Comparison of ENCODE assay signal across 21 cellular contexts in the genomic region with DNA sequence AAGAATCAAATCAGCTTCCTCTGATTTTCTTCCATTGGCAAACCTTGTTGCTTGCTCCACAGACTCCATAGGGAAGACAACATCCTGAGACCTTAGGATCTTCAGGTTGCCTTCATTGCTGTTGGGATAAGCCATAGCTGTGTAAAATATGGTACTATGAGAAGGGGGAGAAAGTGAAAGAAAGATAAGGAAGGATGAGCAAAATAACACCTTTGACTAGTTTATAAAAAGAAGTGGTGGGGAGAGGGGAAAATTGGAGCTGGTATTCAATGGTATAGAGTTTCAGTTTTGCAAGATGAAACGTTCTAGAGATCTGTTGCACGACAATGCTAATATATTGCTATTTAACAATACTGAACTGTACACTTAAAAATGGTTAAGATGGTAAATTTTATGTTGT.
A peak's percentile ranks its signal among the peaks of the same experiment; 100 is the strongest.
DNase-seq lines count a peak whose midpoint lies in the region; ATAC-seq and TF ChIP-seq lines count a peak whose summit lies in the region.
"Had no signal": no experiment of that assay in that cellular context is flagged by ENCODE, and none has a peak within 500 bp of the region (broad histone marks: within the 10 kb centered on the region; RNA-seq: fewer than 3 reads in every experiment).

No MANE protein-coding gene starts in this region.

- no peak for TF ChIP-seq CTCF in hepatocyte (IDR thresholded peaks at IDR 0.05; ENCODE audit: poor library complexity)
- no peak for TF ChIP-seq CTCF in breast epithelium (IDR thresholded peaks at IDR 0.05)
- no peak for TF ChIP-seq CTCF in lower leg skin (IDR thresholded peaks at IDR 0.05)

- CTCF ChIA-PET in activated CD4-positive, alpha-beta memory T cell treated with anti-CD3 and anti-CD28 coated beads for 36 hours (lab: Charles Lee), result no interaction called here

- no peaks in the 10 kb centered on the region for H4K20me1 ChIP-seq in BLaER1 treated with 17β-estradiol and CSF1 and Interleukin-3, amounts not matched to agents 10 nM and 100 nM
- H4K20me1 ChIP-seq in hepatocyte (ENCODE audit: insufficient read depth, poor library complexity, severe bottlenecking), result no peaks in the 10 kb centered on the region

- H3K9me2 ChIP-seq in hepatocyte (replicated peaks; ENCODE audit: insufficient read depth), result no peaks in the 10 kb centered on the region

- peaks cover 20 to 81% (median 48%) of the 10 kb centered on the region in 10 experiments for H3K4me1 ChIP-seq in BLaER1 treated with 17β-estradiol and CSF1 and Interleukin-3, amounts not matched to agents 10 nM and 100 nM
- peaks cover 8% of the 10 kb centered on the region for H3K4me1 ChIP-seq in hepatocyte (ENCODE audit: insufficient read depth)
- H3K4me1 ChIP-seq in breast epithelium, result no peaks in the 10 kb centered on the region

- POLR2A ChIA-PET in activated CD4-positive, alpha-beta memory T cell treated with anti-CD3 and anti-CD28 coated beads for 36 hours (lab: Charles Lee), result no interaction called here

- no peak overlapping the region for H3K4me3 Mint-ChIP-seq in activated CD4-positive, alpha-beta memory T cell treated with anti-CD3 and anti-CD28 coated beads for 36 hours
- no peak overlapping the region for H3K4me3 Mint-ChIP-seq in activated CD4-positive, alpha-beta T cell treated with anti-CD3 and anti-CD28 coated beads, Interleukin-2, amount 10 ng/mL, durations not matched to agents 24 days and 14 days
- H3K4me3 Mint-ChIP-seq: T-cell had no signal

- H3K27ac ChIP-seq in BLaER1 treated with 17β-estradiol and CSF1 and Interleukin-3, amounts not matched to agents 10 nM and 100 nM, result no peak overlapping the region
- H3K27ac ChIP-seq in hepatocyte (peak overlapping the region; percentile 24), breast epithelium (no peak overlapping the region)
- H3K27ac ChIP-seq: GM23248, Peyer's patch had no signal

- no peak for DNase-seq in hepatocyte (ENCODE audit: low spot score)
- no peak for DNase-seq in activated CD4-positive, alpha-beta memory T cell treated with anti-CD3 and anti-CD28 coated beads for 36 hours
- no peak for DNase-seq in breast epithelium (ENCODE audit: low spot score in 2 of 2)
- no peak for DNase-seq in lower leg skin (ENCODE audit: low spot score in 2 of 2)
- no peak for DNase-seq in activated CD4-positive, alpha-beta T cell treated with anti-CD3 and anti-CD28 coated beads, Interleukin-2, amount 10 ng/mL, durations not matched to agents 24 days and 14 days
- DNase-seq: C1 segment of cervical spinal cord, COR-L47, EL, GM23248, Kasumi-1, MM.1S, NCI-H1092 treated with DMSO at 0.1 percent for 48 hours, NCI-H2081 treated with DMSO at 0.1 percent for 48 hours, NCI-H524, Peyer's patch, T-cell had no signal

- peak overlapping the region in 9 of 11 experiments; percentile 6 to 92 (median 68); a peak in 15 of 22 replicates for H3K4me2 ChIP-seq in BLaER1 treated with 17β-estradiol and CSF1 and Interleukin-3, amounts not matched to agents 10 nM and 100 nM
- no peak overlapping the region for H3K4me2 ChIP-seq in hepatocyte

- peaks cover 8 to 15% (median 13%) of the 10 kb centered on the region in 11 experiments; a peak in 21 of 22 replicates for H3K9me3 ChIP-seq in BLaER1 treated with 17β-estradiol and CSF1 and Interleukin-3, amounts not matched to agents 10 nM and 100 nM (replicated peaks in 1 of 11)
- no peaks in the 10 kb centered on the region for H3K9me3 ChIP-seq in hepatocyte (ENCODE audit: low read depth)
- H3K9me3 ChIP-seq in breast epithelium, result no peaks in the 10 kb centered on the region
- H3K9me3 ChIP-seq: Peyer's patch had no signal

- no peak overlapping the region for H3K9ac ChIP-seq in BLaER1 treated with 17β-estradiol and CSF1 and Interleukin-3, amounts not matched to agents 10 nM and 100 nM
- H3K9ac ChIP-seq: GM23248 had no signal

- H3K9me3 Mint-ChIP-seq in activated CD4-positive, alpha-beta memory T cell treated with anti-CD3 and anti-CD28 coated beads for 36 hours, result no peaks in the 10 kb centered on the region
- no peaks in the 10 kb centered on the region for H3K9me3 Mint-ChIP-seq in activated CD4-positive, alpha-beta T cell treated with anti-CD3 and anti-CD28 coated beads, Interleukin-2, amount 10 ng/mL, durations not matched to agents 24 days and 14 days
- H3K9me3 Mint-ChIP-seq: T-cell had no signal

- no peak overlapping the region for H3K27ac Mint-ChIP-seq in activated CD4-positive, alpha-beta memory T cell treated with anti-CD3 and anti-CD28 coated beads for 36 hours
- H3K27ac Mint-ChIP-seq in activated CD4-positive, alpha-beta T cell treated with anti-CD3 and anti-CD28 coated beads, Interleukin-2, amount 10 ng/mL, durations not matched to agents 24 days and 14 days, result no peak overlapping the region
- H3K27ac Mint-ChIP-seq: T-cell had no signal

- WGBS in hepatocyte (ENCODE audit: low lambda C conversion rate, missing lambda C conversion rate), result 88% methylated on average over 2 of the region's 2 CpGs
- WGBS in lower leg skin, 2 donors, result 82 to 88% methylated on average over 2 of the region's 2 CpGs

- H3K27me3 Mint-ChIP-seq in activated CD4-positive, alpha-beta memory T cell treated with anti-CD3 and anti-CD28 coated beads for 36 hours, result peaks cover 1% of the 10 kb centered on the region
- no peaks in the 10 kb centered on the region for H3K27me3 Mint-ChIP-seq in activated CD4-positive, alpha-beta T cell treated with anti-CD3 and anti-CD28 coated beads, Interleukin-2, amount 10 ng/mL, durations not matched to agents 24 days and 14 days

- no peak for TF ChIP-seq POLR2A in breast epithelium (IDR thresholded peaks at IDR 0.05)
- no peak for TF ChIP-seq POLR2A in lower leg skin (IDR thresholded peaks at IDR 0.05)

- intact Hi-C loops in activated CD4-positive, alpha-beta memory T cell treated with anti-CD3 and anti-CD28 coated beads for 36 hours (cut with micrococcal nuclease), result no loop called here
- intact Hi-C loops in breast epithelium (cut with DNase I; ENCODE audit: low total_unique reads) (no loop called here), lower leg skin (cut with DNase I; ENCODE audit: low total_unique reads) (no loop called here)
- intact Hi-C loops in activated CD4-positive, alpha-beta T cell treated with anti-CD3 and anti-CD28 coated beads, Interleukin-2, amount 10 ng/mL, durations not matched to agents 24 days and 14 days (cut with micrococcal nuclease), result no loop called here

- peak; percentile 30 for ATAC-seq in GM19351 (IDR thresholded peaks at IDR 0.05; ENCODE audit: unreplicated experiment)
- peak; percentile 39 for ATAC-seq in HG03469 (IDR thresholded peaks at IDR 0.05; ENCODE audit: unreplicated experiment)
- ATAC-seq: HCT116, Right ventricle myocardium inferior, T-cell had no signal

- H2AFZ ChIP-seq in hepatocyte, result no peak overlapping the region
- H2AFZ ChIP-seq: GM23248 had no signal

- no peak overlapping the region for H3K4me3 ChIP-seq in BLaER1 treated with 17β-estradiol and CSF1 and Interleukin-3, amounts not matched to agents 10 nM and 100 nM
- H3K4me3 ChIP-seq in hepatocyte (no peak overlapping the region), breast epithelium (no peak overlapping the region), lower leg skin (ENCODE audit: low read depth, poor library complexity, severe bottlenecking) (no peak overlapping the region)
- H3K4me3 ChIP-seq: GM23248, Peyer's patch had no signal

- H3K79me2 ChIP-seq in hepatocyte, result no peaks in the 10 kb centered on the region

- H3K27me3 ChIP-seq in BLaER1 treated with 17β-estradiol and CSF1 and Interleukin-3, amounts not matched to agents 10 nM and 100 nM, result no peaks in the 10 kb centered on the region
- no peaks in the 10 kb centered on the region for H3K27me3 ChIP-seq in hepatocyte
- H3K27me3 ChIP-seq in breast epithelium, result no peaks in the 10 kb centered on the region
- H3K27me3 ChIP-seq: Peyer's patch had no signal

- H3K36me3 ChIP-seq in BLaER1 treated with 17β-estradiol and CSF1 and Interleukin-3, amounts not matched to agents 10 nM and 100 nM, result no peaks in the 10 kb centered on the region; a peak in 1 of 22 replicates
- H3K36me3 ChIP-seq in hepatocyte (replicated peaks; ENCODE audit: insufficient read depth, low read depth), result no peaks in the 10 kb centered on the region
- H3K36me3 ChIP-seq in breast epithelium, result no peaks in the 10 kb centered on the region
- H3K36me3 ChIP-seq: Peyer's patch had no signal

- H3K4me1 Mint-ChIP-seq in activated CD4-positive, alpha-beta memory T cell treated with anti-CD3 and anti-CD28 coated beads for 36 hours (ENCODE audit: low read depth), result no peaks in the 10 kb centered on the region
- H3K4me1 Mint-ChIP-seq in activated CD4-positive, alpha-beta T cell treated with anti-CD3 and anti-CD28 coated beads, Interleukin-2, amount 10 ng/mL, durations not matched to agents 24 days and 14 days, result no peaks in the 10 kb centered on the region
- H3K4me1 Mint-ChIP-seq: T-cell had no signal

- H3K36me3 Mint-ChIP-seq in activated CD4-positive, alpha-beta memory T cell treated with anti-CD3 and anti-CD28 coated beads for 36 hours, result no peaks in the 10 kb centered on the region
- no peaks in the 10 kb centered on the region for H3K36me3 Mint-ChIP-seq in activated CD4-positive, alpha-beta T cell treated with anti-CD3 and anti-CD28 coated beads, Interleukin-2, amount 10 ng/mL, durations not matched to agents 24 days and 14 days (ENCODE audit: low read depth)
- H3K36me3 Mint-ChIP-seq: T-cell had no signal
